Comparison of ENCODE assay signal across 9 cellular contexts in genomic region chr17:4497101-4497824, GRCh38. TPM values are rescaled to one million over a fixed set of nuclear protein-coding genes. Genes with fewer than 3 reads are reported as not detected.
DNase-seq lines count a peak whose midpoint lies in the region; ATAC-seq and TF ChIP-seq lines count a peak whose summit lies in the region.
"Had no signal": no experiment of that assay in that cellular context is flagged by ENCODE, and none has a peak within 500 bp of the region (broad histone marks: within the 10 kb centered on the region; RNA-seq: fewer than 3 reads in every experiment).

No MANE protein-coding gene starts in this region.

- no peak overlapping the region for H3K9ac ChIP-seq in duodenal mucosa (ENCODE audit: low read depth in 1 of 2, low read length in 2 of 2)

- H3K27ac ChIP-seq in duodenal mucosa (ENCODE audit: low read depth, low read length) = peak overlapping the region; percentile 32
- peak overlapping the region; percentile 36 for H3K27ac ChIP-seq in psoas muscle

- H3K27ac Mint-ChIP-seq in activated CD4-positive, alpha-beta T cell treated with anti-CD3 and anti-CD28 coated beads for 36 hours = no peak overlapping the region

- WGBS in psoas muscle, 3 donors = 33 to 56% (median 40%) methylated on average over 23 of the region's 23 CpGs

- H3K4me1 Mint-ChIP-seq in activated CD4-positive, alpha-beta T cell treated with anti-CD3 and anti-CD28 coated beads for 36 hours = peaks cover 21% of the 10 kb centered on the region

- no peaks in the 10 kb centered on the region for H3K9me3 ChIP-seq in duodenal mucosa (ENCODE audit: control insufficient read depth in 1 of 2, low read length in 2 of 2)
- H3K9me3 ChIP-seq in psoas muscle = no peaks in the 10 kb centered on the region

- no peak overlapping the region for H3K4me3 Mint-ChIP-seq in activated CD4-positive, alpha-beta T cell treated with anti-CD3 and anti-CD28 coated beads for 36 hours

- DNase-seq in GM10266 (ENCODE audit: extremely low spot score) = peak; percentile 66
- peak; percentile 50 for DNase-seq in NB4 (ENCODE audit: low read depth)
- peak in 1 of 2 donors; percentile 72 for DNase-seq in psoas muscle
- no peak for DNase-seq in stimulated activated CD4-positive, alpha-beta T cell treated with anti-CD3 and anti-CD28 coated beads, Interleukin-2, amount 100 ng/mL, for 48 hours
- no peak for DNase-seq in activated CD4-positive, alpha-beta T cell treated with anti-CD3 and anti-CD28 coated beads, Interleukin-2, amount 50 U/mL, for 4 hours
- no peak for DNase-seq in activated CD4-positive, alpha-beta T cell treated with anti-CD3 and anti-CD28 coated beads for 36 hours
- DNase-seq: activated T-cell treated with anti-CD3 and anti-CD28 coated beads for 4 hours had no signal

- no peak for TF ChIP-seq CTCF in GM10266 (IDR thresholded peaks at IDR 0.05; ENCODE audit: control insufficient read depth, insufficient read depth, low read depth, missing control alignments)
- TF ChIP-seq CTCF in NB4 (IDR thresholded peaks at IDR 0.05; ENCODE audit: low read depth, low read length) = no peak
- no peak for TF ChIP-seq CTCF in psoas muscle (IDR thresholded peaks at IDR 0.05)

- ATAC-seq in psoas muscle (peak; percentile 56 to 71 (median 67)), GM18511 (IDR thresholded peaks at IDR 0.05; ENCODE audit: unreplicated experiment) (no peak)
- no peak for ATAC-seq in activated CD4-positive, alpha-beta T cell treated with anti-CD3 and anti-CD28 coated beads for 36 hours

- no peak overlapping the region for H3K4me3 ChIP-seq in NB4 (ENCODE audit: low read depth, low read length)
- H3K4me3 ChIP-seq in duodenal mucosa (ENCODE audit: low read depth in 1 of 2, low read length in 2 of 2) = peak overlapping the region in 1 of 2 donors; percentile 40
- H3K4me3 ChIP-seq in psoas muscle = no peak overlapping the region

- POLR2A ChIA-PET in activated CD4-positive, alpha-beta T cell treated with anti-CD3 and anti-CD28 coated beads for 36 hours (lab: Charles Lee) = interaction anchor here (0.7 kb wide), 1 partner anchor 41 kb away, joined by 3 read pairs; no protein-coding TSS in a partner anchor

- no peak for TF ChIP-seq POLR2A in NB4 (IDR thresholded peaks at IDR 0.05; ENCODE audit: extremely low read depth, insufficient read length)

- peaks cover 42 to 43% of the 10 kb centered on the region in 2 donors for H3K4me1 ChIP-seq in duodenal mucosa (ENCODE audit: control insufficient read depth in 1 of 2, insufficient read depth in 2 of 2, low read length in 2 of 2)
- H3K4me1 ChIP-seq in psoas muscle = peaks cover 14% of the 10 kb centered on the region

- H3K36me3 ChIP-seq in duodenal mucosa (ENCODE audit: control insufficient read depth in 1 of 2, insufficient read depth in 2 of 2, low read length in 2 of 2) = no peaks in the 10 kb centered on the region
- no peaks in the 10 kb centered on the region for H3K36me3 ChIP-seq in psoas muscle (ENCODE audit: insufficient read depth in 1 of 2, low read depth in 1 of 2)

- H3K27me3 ChIP-seq in duodenal mucosa (ENCODE audit: control insufficient read depth in 1 of 2, insufficient read depth in 2 of 2, low read length in 2 of 2) = peaks cover 0 to 6% of the 10 kb centered on the region in 2 donors
- peaks cover 0 to 10% (median 8%) of the 10 kb centered on the region in 3 donors for H3K27me3 ChIP-seq in psoas muscle (ENCODE audit: insufficient read depth in 3 of 3, low read length in 2 of 3)

- H3K9me3 Mint-ChIP-seq in activated CD4-positive, alpha-beta T cell treated with anti-CD3 and anti-CD28 coated beads for 36 hours (ENCODE audit: low read depth) = no peaks in the 10 kb centered on the region

- H3K27me3 Mint-ChIP-seq in activated CD4-positive, alpha-beta T cell treated with anti-CD3 and anti-CD28 coated beads for 36 hours = peaks cover 25% of the 10 kb centered on the region

- CTCF ChIA-PET in activated CD4-positive, alpha-beta T cell treated with anti-CD3 and anti-CD28 coated beads for 36 hours (lab: Charles Lee) = interaction anchor here (1.0 kb wide), 1 partner anchor 82 kb away, joined by 3 read pairs; no protein-coding TSS in a partner anchor

- intact Hi-C loops in psoas muscle (cut with DNase I) = no loop called here
- intact Hi-C loops in activated CD4-positive, alpha-beta T cell treated with anti-CD3 and anti-CD28 coated beads for 36 hours (cut with DNase I, micrococcal nuclease) = no loop called here

- H3K36me3 Mint-ChIP-seq in activated CD4-positive, alpha-beta T cell treated with anti-CD3 and anti-CD28 coated beads for 36 hours (ENCODE audit: low read depth) = no peaks in the 10 kb centered on the region

RNA-seq across cellular contexts. Expression of gene SPNS2, which starts 1.4 kb away (rescaled TPM):
- 1 to 10 TPM; 3.5 to 7.1 (median 6.3) TPM for total RNA-seq in psoas muscle
- polyA plus RNA-seq in psoas muscle = 10 to 100 TPM in 1 of 3 donors, 1 to 10 TPM in 2; 6.0 to 10.6 (median 7.4) TPM
- under 1 TPM; 0.07 to 0.37 TPM for total RNA-seq in activated CD4-positive, alpha-beta T cell treated with anti-CD3 and anti-CD28 coated beads for 36 hours

RNA-seq across cellular contexts. Expression of gene MYBBP1A, which starts 57.9 kb away (rescaled TPM):
- total RNA-seq in psoas muscle = 10 to 100 TPM; 31.3 to 63.2 (median 46.3) TPM
- 10 to 100 TPM; 28.5 to 54.4 (median 35.5) TPM for polyA plus RNA-seq in psoas muscle
- 100 to 1,000 TPM in 1 of 2 experiments, 10 to 100 TPM in 1; 97.7 to 144 TPM for total RNA-seq in activated CD4-positive, alpha-beta T cell treated with anti-CD3 and anti-CD28 coated beads for 36 hours

Comparison
In these comparisons a context has a peak if more than half of its experiments do, and no peak if none do; other contexts are left out.
1. DNase-seq: peak in GM10266 (single experiment) and NB4 (single experiment); none in stimulated activated CD4-positive, alpha-beta T cell treated with anti-CD3 and anti-CD28 coated beads, Interleukin-2, amount 100 ng/mL, for 48 hours (0 of 2), activated CD4-positive, alpha-beta T cell treated with anti-CD3 and anti-CD28 coated beads, Interleukin-2, amount 50 U/mL, for 4 hours (0 of 2) and activated CD4-positive, alpha-beta T cell treated with anti-CD3 and anti-CD28 coated beads for 36 hours (single experiment).
2. ATAC-seq: peak in psoas muscle (4 of 4); none in activated CD4-positive, alpha-beta T cell treated with anti-CD3 and anti-CD28 coated beads for 36 hours (single experiment) and GM18511 (single experiment).